8 cellular contexts compared by ENCODE assay signal in the genomic region with DNA sequence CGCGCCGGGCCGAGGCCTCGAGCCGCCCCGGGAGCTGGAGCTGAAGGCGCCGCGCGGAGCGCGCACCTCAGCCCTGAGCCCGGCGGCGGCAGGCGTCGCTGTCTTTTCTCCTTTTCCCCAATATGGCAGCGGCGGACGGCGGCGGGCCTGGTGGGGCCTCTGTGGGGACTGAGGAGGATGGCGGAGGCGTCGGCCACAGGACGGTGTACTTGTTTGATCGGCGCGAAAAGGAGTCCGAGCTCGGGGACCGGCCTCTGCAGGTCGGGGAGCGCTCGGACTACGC. TPM values are rescaled to one million over a fixed set of nuclear protein-coding genes. Genes with fewer than 3 reads are reported as not detected.
A peak's percentile ranks its signal among the peaks of the same experiment; 100 is the strongest.
DNase-seq lines count a peak whose midpoint lies in the region; ATAC-seq and TF ChIP-seq lines count a peak whose summit lies in the region.

No MANE protein-coding gene starts in this region.

- intact Hi-C loops in esophagus squamous epithelium (cut with DNase I) = loop anchor here (2.0 kb wide), 1 partner anchor 85 kb away; the partner anchor contains the start of genes METTL4 and NDC80
- intact Hi-C loops in psoas muscle (cut with DNase I) = loop anchor here (5.0 to 10.0 kb wide), 3 partner anchors 84 to 591 kb away; partner anchors contain the start of genes METTL4 (in 1 of the 2), MYL12A (in 1 of the 2) and NDC80 (in 1 of the 2)

- peak overlapping the region; percentile 37; the same call in 1 of the 2 replicates for H2AFZ ChIP-seq in SK-N-SH (ENCODE audit: low read depth)

- TF ChIP-seq RAD21 in SK-N-SH (IDR thresholded peaks at IDR 0.05; ENCODE audit: low read length) = no peak

- no peaks in the 10 kb centered on the region for H3K27me3 ChIP-seq in SK-N-SH (ENCODE audit: insufficient read depth)
- H3K27me3 ChIP-seq in esophagus squamous epithelium = no peaks in the 10 kb centered on the region
- H3K27me3 ChIP-seq in psoas muscle (ENCODE audit: insufficient read depth in 3 of 3, low read length in 2 of 3) = no peaks in the 10 kb centered on the region

- H3K27ac ChIP-seq in SK-N-SH (ENCODE audit: low read depth in 2 of 2, low read length in 1 of 2) (peak overlapping the region; percentile 91 to 93), esophagus squamous epithelium (peak overlapping the region; percentile 98 to 99 (median 98)), psoas muscle (peak overlapping the region; percentile 96)

- TF ChIP-seq CTCF in GM12864 (IDR thresholded peaks at IDR 0.05; ENCODE audit: low read depth, low read length, missing control alignments) = no peak
- TF ChIP-seq CTCF in HFF-Myc (IDR thresholded peaks at IDR 0.05; ENCODE audit: low read depth, low read length, missing control alignments) = no peak
- TF ChIP-seq CTCF in SK-N-SH (IDR thresholded peaks at IDR 0.05) = peak; percentile 13; the same call in 1 of the 2 replicates
- TF ChIP-seq CTCF in esophagus squamous epithelium (IDR thresholded peaks at IDR 0.05) = no peak
- TF ChIP-seq CTCF in psoas muscle (IDR thresholded peaks at IDR 0.05) = no peak

- H3K4me3 ChIP-seq in GM12864 (ENCODE audit: low read depth, low read length) (peak overlapping the region; percentile 80), HFF-Myc (replicated peaks; ENCODE audit: low read depth, low read length) (peak overlapping the region; percentile 96), SK-N-SH (ENCODE audit: low read depth in 2 of 2, low read length in 1 of 2) (peak overlapping the region; percentile 79 to 95), esophagus squamous epithelium (peak overlapping the region; percentile 93 to 98 (median 96)), psoas muscle (peak overlapping the region; percentile 90)

- in situ Hi-C loops in G401 (cut with HindIII; ENCODE audit: low sequenced_read_pairs) = no loop called here

- H3K9me2 ChIP-seq in SK-N-SH = no peaks in the 10 kb centered on the region

- ATAC-seq in psoas muscle (peak in 1 of 4 donors; percentile 17), HG02885 (IDR thresholded peaks at IDR 0.05; ENCODE audit: poor library complexity, unreplicated experiment) (no peak)

- CTCF ChIA-PET in SK-N-SH (lab: Yijun Ruan, JAX) = interaction anchor here (1.1 to 2.2 kb wide), 3 partner anchors 18 to 590 kb away, joined by 4 to 9 read pairs (median 6); no protein-coding TSS in a partner anchor

- H3F3A ChIP-seq in SK-N-SH (replicated peaks; ENCODE audit: insufficient read depth) = no peaks in the 10 kb centered on the region

- H3K9ac ChIP-seq in SK-N-SH = peak overlapping the region; percentile 92

- no peak for TF ChIP-seq EP300 in SK-N-SH (IDR thresholded peaks at IDR 0.05; ENCODE audit: borderline replicate concordance in 1 of 2, low read depth in 1 of 2, low read length in 1 of 2)

- POLR2A ChIA-PET in SK-N-SH (lab: Yijun Ruan, JAX) = interaction anchor here (0.5 to 0.8 kb wide), 3 partner anchors 18 to 92 kb away, joined by 3 to 5 read pairs (median 3); no protein-coding TSS in a partner anchor

- H3K79me2 ChIP-seq in SK-N-SH (ENCODE audit: insufficient read depth) = peaks cover 52% of the 10 kb centered on the region

- no peaks in the 10 kb centered on the region for H3K9me3 ChIP-seq in SK-N-SH
- H3K9me3 ChIP-seq in esophagus squamous epithelium = no peaks in the 10 kb centered on the region
- H3K9me3 ChIP-seq in psoas muscle = no peaks in the 10 kb centered on the region

- H3K4me2 ChIP-seq in SK-N-SH = peak overlapping the region; percentile 82

- H3K4me1 ChIP-seq in SK-N-SH (ENCODE audit: control insufficient read depth in 1 of 2, insufficient read depth in 2 of 2, low read depth in 1 of 2, low read length in 1 of 2) = peaks cover 0 to 6% of the 10 kb centered on the region in 2 experiments; a peak in 3 of 4 replicates
- H3K4me1 ChIP-seq in esophagus squamous epithelium = peaks cover 3 to 45% (median 19%) of the 10 kb centered on the region in 3 donors
- peaks cover 22% of the 10 kb centered on the region for H3K4me1 ChIP-seq in psoas muscle

- H4K20me1 ChIP-seq in SK-N-SH (ENCODE audit: insufficient read depth) = peaks cover 40% of the 10 kb centered on the region

- DNase-seq in GM12864 (ENCODE audit: low read depth) = no peak
- no peak for DNase-seq in HFF-Myc (ENCODE audit: extremely low read depth, low read depth)
- no peak for DNase-seq in SK-N-SH
- peak; percentile 19 for DNase-seq in esophagus squamous epithelium (lab: John Stamatoyannopoulos, UW)
- DNase-seq in psoas muscle = peak; percentile 49 to 77
- no peak for DNase-seq in middle frontal gyrus (ENCODE audit: extremely low spot score, low spot score)
- DNase-seq in G401 (ENCODE audit: low spot score) = no peak

- 0% methylated on average over 5 of the region's 37 CpGs for WGBS in SK-N-SH (ENCODE audit: low lambda C conversion rate)
- WGBS in esophagus squamous epithelium, 2 donors = 0% methylated on average over 6 to 13 of the region's 37 CpGs
- 0% methylated on average over 27 to 37 of the region's 37 CpGs for WGBS in psoas muscle, 3 donors

- no peak for TF ChIP-seq POLR2A in esophagus squamous epithelium (IDR thresholded peaks at IDR 0.05)

- H3K36me3 ChIP-seq in SK-N-SH (replicated peaks in 1 of 2; ENCODE audit: control insufficient read depth in 1 of 2, insufficient read depth in 2 of 2, low read length in 1 of 2) = peaks cover 0 to 4% of the 10 kb centered on the region in 2 experiments
- H3K36me3 ChIP-seq in esophagus squamous epithelium = no peaks in the 10 kb centered on the region
- H3K36me3 ChIP-seq in psoas muscle (ENCODE audit: insufficient read depth in 1 of 2, low read depth in 1 of 2) = no peaks in the 10 kb centered on the region

TF ChIP-seq in SK-N-SH, 30 proteins besides CTCF, POLR2A, EP300 and RAD21:
- TF ChIP-seq NRF1 (IDR thresholded peaks at IDR 0.05; ENCODE audit: low read depth, low read length) (no peak), YY1 (IDR thresholded peaks at IDR 0.05; ENCODE audit: low read depth) (peak; percentile 72), TAF1 (IDR thresholded peaks at IDR 0.05; ENCODE audit: borderline replicate concordance, low read depth, low read length) (peak; percentile 6; the same call in 1 of the 2 replicates), SMC3 (IDR thresholded peaks at IDR 0.05; ENCODE audit: low read depth, low read length) (no peak), TCF12 (IDR thresholded peaks at IDR 0.05) (no peak)

RNA-seq across cellular contexts. Expression of gene SMCHD1, which starts 0.4 kb away (rescaled TPM):
- polyA plus RNA-seq in SK-N-SH (2012; rRNA removed) = 8.9 and 10.9 TPM in 2 replicates
- polyA plus RNA-seq in SK-N-SH (2012; cell fraction: cytosol; rRNA removed) = 10.8 and 12.3 TPM in 2 replicates
- 9.8 and 22.0 TPM in 2 replicates for polyA plus RNA-seq in SK-N-SH (2012; cell fraction: nucleus; rRNA removed)
- 10 to 100 TPM; 32.8 to 69.6 (median 33.8) TPM for total RNA-seq in esophagus squamous epithelium
- 10 to 100 TPM; 20.3 to 23.0 (median 21.6) TPM for total RNA-seq in psoas muscle
- polyA plus RNA-seq in psoas muscle = 10 to 100 TPM in 1 of 3 donors, 1 to 10 TPM in 2; 6.2 to 11.6 (median 7.5) TPM
- total RNA-seq in G401 (2014; rRNA removed; shearing (Covaris generic)) = 35.6 and 62.4 TPM in 2 replicates

Comparison
In these comparisons a context has a peak if more than half of its experiments do, and no peak if none do; other contexts are left out.
1. DNase-seq: peak in esophagus squamous epithelium (single experiment) and psoas muscle (2 of 2); none in GM12864 (single experiment), HFF-Myc (single experiment), SK-N-SH (single experiment), middle frontal gyrus (single experiment) and G401 (single experiment).
2. Peak in every context shown above with its lines, with median percentiles within 50 percentile points of each other: H3K4me3 ChIP-seq and H3K27ac ChIP-seq.